25 cellular contexts compared by ENCODE assay signal in genomic region chr13:44498502-44498901, GRCh38.
"Had no signal": no experiment of that assay in that cellular context is flagged by ENCODE, and none has a peak within 500 bp of the region (broad histone marks: within the 10 kb centered on the region; RNA-seq: fewer than 3 reads in every experiment).

No MANE protein-coding gene starts in this region.

- H3K9me3 Mint-ChIP-seq: natural killer cell treated with Interleukin-12 subunit alpha and Interleukin-12 subunit beta and Interleukin-15 and Interleukin-18, amount 100 ng/mL, for 72 hours had no signal

- ATAC-seq: left lung; mucosa of descending colon; natural killer cell treated with Interleukin-12 subunit alpha and Interleukin-12 subunit beta and Interleukin-15 and Interleukin-18, amount 100 ng/mL, for 72 hours; stimulated activated naive CD8-positive, alpha-beta T cell treated with anti-CD3 and anti-CD28 coated beads, Interleukin-15, amount 100 ng/mL, for 72 hours had no signal

- H3K27me3 Mint-ChIP-seq: naive B cell; natural killer cell treated with Interleukin-12 subunit alpha and Interleukin-12 subunit beta and Interleukin-15 and Interleukin-18, amount 100 ng/mL, for 72 hours; stimulated activated naive CD8-positive, alpha-beta T cell treated with anti-CD3 and anti-CD28 coated beads, Interleukin-15, amount 100 ng/mL, for 72 hours had no signal

- H3K4me1 Mint-ChIP-seq: mesothelial cell of epicardium, neural progenitor cell had no signal

- H3K9me3 ChIP-seq: esophagus squamous epithelium, mucosa of descending colon, right lobe of liver, suprapubic skin, transverse colon, vagina had no signal

- H3K27ac Mint-ChIP-seq: mesothelial cell of epicardium; naive B cell; natural killer cell treated with Interleukin-12 subunit alpha and Interleukin-12 subunit beta and Interleukin-15 and Interleukin-18, amount 100 ng/mL, for 72 hours; neural progenitor cell had no signal

- H3K4me3 Mint-ChIP-seq: mesothelial cell of epicardium; naive B cell; natural killer cell treated with Interleukin-12 subunit alpha and Interleukin-12 subunit beta and Interleukin-15 and Interleukin-18, amount 100 ng/mL, for 72 hours; neural progenitor cell; stimulated activated naive CD8-positive, alpha-beta T cell treated with anti-CD3 and anti-CD28 coated beads, Interleukin-15, amount 100 ng/mL, for 72 hours had no signal

- H3K4me3 ChIP-seq: coronary artery, esophagus squamous epithelium, left lung, mucosa of descending colon, neural progenitor cell, right lobe of liver, suprapubic skin, transverse colon, vagina had no signal

- DNase-seq: dermis blood vessel endothelial cell; effector memory CD4-positive, alpha-beta T cell; erythroblast; esophagus squamous epithelium; foreskin melanocyte; hypothalamus; left cardiac atrium; left lung; mesenchymal stem cell; mucosa of descending colon; naive B cell; posterior cingulate gyrus; right lobe of liver; small intestine; stimulated activated CD4-positive, alpha-beta T cell treated with anti-CD3 and anti-CD28 coated beads, Interleukin-15, amount 100 ng/mL, for 24 hours; stimulated activated CD4-positive, alpha-beta T cell treated with anti-CD3 and anti-CD28 coated beads, Interleukin-2, amount 100 ng/mL, for 48 hours; stimulated activated naive CD4-positive, alpha-beta T cell; stimulated activated naive CD8-positive, alpha-beta T cell treated with anti-CD3 and anti-CD28 coated beads, Interleukin-15, amount 100 ng/mL, for 72 hours; transverse colon had no signal
